In the genomic region with DNA sequence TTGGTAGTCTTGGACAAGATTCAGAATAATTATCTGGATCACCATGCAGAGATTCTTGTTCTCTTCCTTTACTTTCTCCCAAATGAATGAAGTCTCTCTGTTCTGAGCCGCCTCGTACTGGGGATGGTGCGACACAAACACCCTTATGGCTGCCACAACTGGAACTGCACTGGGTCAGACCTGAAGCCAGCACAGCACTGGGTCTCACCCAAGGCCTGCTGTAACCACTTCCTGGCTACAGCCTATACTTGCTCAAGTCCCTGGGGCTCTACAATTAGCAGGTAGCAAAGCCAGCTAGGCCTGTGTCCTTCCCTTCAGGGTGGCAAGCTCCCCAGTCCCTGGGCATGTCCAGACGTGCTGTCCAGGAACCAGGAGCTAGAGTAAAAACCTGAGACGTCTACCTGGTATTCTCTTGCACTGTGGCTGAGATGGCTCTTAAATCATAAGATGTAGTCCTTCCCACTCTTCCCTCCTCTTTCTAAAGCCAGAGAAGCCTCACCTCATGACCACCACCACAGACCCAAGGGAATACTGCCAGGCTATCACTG, we compare ENCODE assay signal across 32 cellular contexts. TPM values are rescaled to one million over a fixed set of nuclear protein-coding genes. Genes with fewer than 3 reads are reported as not detected.
"Had no signal": no experiment of that assay in that cellular context is flagged by ENCODE, and none has a peak within 500 bp of the region (broad histone marks: within the 10 kb centered on the region; RNA-seq: fewer than 3 reads in every experiment).

No MANE protein-coding gene starts in this region.

- H3K27me3 ChIP-seq: adrenal gland, gastrocnemius medialis, pancreas, right atrium auricular region, stomach, thyroid gland had no signal

- H3K36me3 Mint-ChIP-seq: brain had no signal

- H3K36me3 ChIP-seq: adrenal gland, esophagus squamous epithelium, gastrocnemius medialis, pancreas, right atrium auricular region, stomach, thyroid gland had no signal

- H3K27ac Mint-ChIP-seq: activated naive CD8-positive, alpha-beta T cell treated with anti-CD3 and anti-CD28 coated beads for 36 hours; brain; mesothelial cell of epicardium; stimulated activated naive B cell treated with anti-CD40 and anti-IgM and Interleukin-4, amounts not matched to agents 10 μg/mL and 1 μg/mL and 100 μg/mL, for 72 hours had no signal

- ATAC-seq: activated T-cell treated with anti-CD3 and anti-CD28 coated beads, Interleukin-2, amount 50 U/mL, for 72 hours; gastrocnemius medialis; left colon; pancreas; stimulated activated naive B cell treated with anti-CD40 and anti-IgM and Interleukin-4, amounts not matched to agents 10 μg/mL and 1 μg/mL and 100 μg/mL, for 72 hours had no signal

- H3K4me1 Mint-ChIP-seq: brain, mesothelial cell of epicardium, neural crest cell had no signal

- H3K27me3 Mint-ChIP-seq: activated naive CD8-positive, alpha-beta T cell treated with anti-CD3 and anti-CD28 coated beads for 36 hours; naive B cell; stimulated activated naive B cell treated with anti-CD40 and anti-IgM and Interleukin-4, amounts not matched to agents 10 μg/mL and 1 μg/mL and 100 μg/mL, for 72 hours had no signal

- FAIRE-seq: endothelial cell of umbilical vein, kidney, pancreas had no signal

- H3K4me3 ChIP-seq: adrenal gland, esophagus squamous epithelium, gastrocnemius medialis, pancreas, right atrium auricular region, smooth muscle cell, stomach, thyroid gland had no signal

- DNase-seq: activated CD4-positive, alpha-beta T cell treated with anti-CD3 and anti-CD28 coated beads, Interleukin-2, amount 50 U/mL, for 4 hours; activated CD4-positive, CD25-positive, alpha-beta regulatory T cell treated with anti-CD3 and anti-CD28 coated beads, Interleukin-2, amount 50 U/mL, for 72 hours; activated naive CD4-positive, alpha-beta T cell; activated naive CD8-positive, alpha-beta T cell treated with anti-CD3 and anti-CD28 coated beads for 36 hours; activated T-cell treated with anti-CD3 and anti-CD28 coated beads for 4 hours; activated T-cell treated with anti-CD3 and anti-CD28 coated beads, Interleukin-2, amount 50 U/mL, for 72 hours; adrenal gland; aorta; caudate nucleus; esophagus squamous epithelium; gastrocnemius medialis; glutamatergic neuron; kidney; left colon; naive B cell; nucleus accumbens; pancreas; stimulated activated CD4-positive, alpha-beta T cell treated with anti-CD3 and anti-CD28 coated beads, Interleukin-1b, Interleukin-23, amount 100 ng/mL, for 48 hours; stimulated activated CD4-positive, alpha-beta T cell treated with anti-CD3 and anti-CD28 coated beads, Interleukin-4, amount 100 ng/mL, for 4 hours; stimulated activated CD8-positive, alpha-beta memory T cell treated with anti-CD3 and anti-CD28 coated beads, Interleukin-4, amount 100 ng/mL, for 48 hours; stimulated activated naive B cell treated with anti-CD40 and anti-IgM and Interleukin-4, amounts not matched to agents 10 μg/mL and 1 μg/mL and 100 μg/mL, for 72 hours; stomach; T-helper 2 cell; thyroid gland had no signal

- H3K4me3 Mint-ChIP-seq: activated naive CD8-positive, alpha-beta T cell treated with anti-CD3 and anti-CD28 coated beads for 36 hours; activated T-cell treated with anti-CD3 and anti-CD28 coated beads, Interleukin-2, amount 50 U/mL, for 72 hours; brain; mesothelial cell of epicardium; naive B cell; neural crest cell; stimulated activated naive B cell treated with anti-CD40 and anti-IgM and Interleukin-4, amounts not matched to agents 10 μg/mL and 1 μg/mL and 100 μg/mL, for 72 hours had no signal

RNA-seq across cellular contexts. Expression of a gene that starts 27.6 kb away (rescaled TPM):
- total RNA-seq: aorta, endothelial cell of umbilical vein, esophagus squamous epithelium, gastrocnemius medialis, kidney, left colon, mesothelial cell of epicardium, neural crest cell, pulmonary artery endothelial cell, right atrium auricular region, smooth muscle cell, stomach, thyroid gland had no signal
- polyA plus RNA-seq: aorta, endothelial cell of umbilical vein, liver, pancreas, smooth muscle cell, stomach had no signal
